Comparison of ENCODE assay signal across 9 cellular contexts in the genomic region with DNA sequence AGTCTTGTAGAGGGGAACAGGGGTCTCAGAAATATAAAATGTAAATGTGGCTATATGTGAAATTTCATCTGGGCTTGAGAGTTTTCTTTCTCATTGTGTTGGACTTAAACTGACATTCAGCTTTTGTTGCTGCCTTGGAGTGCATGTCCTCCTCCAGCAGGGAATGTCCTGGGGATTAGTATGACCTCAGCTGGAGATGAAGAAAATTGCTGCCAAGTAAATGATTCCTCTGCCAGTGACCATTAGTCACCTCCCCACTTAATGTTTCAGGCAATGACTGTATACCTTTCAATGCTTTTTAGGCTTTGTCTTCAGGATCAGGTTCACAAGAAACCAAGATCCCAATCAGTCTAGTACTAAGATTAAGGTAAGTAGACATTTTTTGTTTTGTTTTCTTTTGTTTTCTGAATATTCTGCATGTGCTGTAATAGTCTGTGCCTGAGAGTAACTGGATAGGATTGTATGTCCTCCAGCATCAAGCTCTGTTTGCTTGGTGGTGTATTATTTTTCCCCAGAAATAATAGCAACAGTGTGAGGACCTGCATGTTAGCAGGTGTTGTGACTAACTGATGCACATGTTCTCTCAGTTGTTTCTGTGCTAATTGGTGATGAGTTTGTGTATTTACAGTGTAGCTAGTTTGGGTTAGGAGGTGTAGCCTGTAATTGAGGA. TPM values are rescaled to one million over a fixed set of nuclear protein-coding genes. Genes with fewer than 3 reads are reported as not detected.
DNase-seq lines count a peak whose midpoint lies in the region; ATAC-seq, FAIRE-seq and TF ChIP-seq lines count a peak whose summit lies in the region.
"Had no signal": no experiment of that assay in that cellular context is flagged by ENCODE, and none has a peak within 500 bp of the region (broad histone marks: within the 10 kb centered on the region; RNA-seq: fewer than 3 reads in every experiment).

No MANE protein-coding gene starts in this region.

- no peaks in the 10 kb centered on the region for H3K9me1 ChIP-seq in endothelial cell of umbilical vein (replicated peaks; ENCODE audit: control insufficient read depth, extremely low read depth, insufficient read depth, low read length)

- no peak overlapping the region for H3K4me2 ChIP-seq in endothelial cell of umbilical vein (ENCODE audit: insufficient read depth, low read length)

- H3K9me3 ChIP-seq in endothelial cell of umbilical vein (replicated peaks; ENCODE audit: control insufficient read depth, insufficient read depth, low read length) (no peaks in the 10 kb centered on the region), mucosa of descending colon (no peaks in the 10 kb centered on the region)

- H3K4me1 ChIP-seq in endothelial cell of umbilical vein (ENCODE audit: control insufficient read depth, extremely low read depth, insufficient read depth, low read length) (no peaks in the 10 kb centered on the region), mucosa of descending colon (ENCODE audit: low read depth) (no peaks in the 10 kb centered on the region)
- H3K4me1 ChIP-seq: parathyroid adenoma had no signal

- no peak for TF ChIP-seq CTCF in Calu3 (IDR thresholded peaks at IDR 0.05; ENCODE audit: unreplicated experiment)
- TF ChIP-seq CTCF in endothelial cell of umbilical vein (IDR thresholded peaks at IDR 0.05; ENCODE audit: extremely low read depth in 1 of 2, insufficient read depth in 1 of 2, low read depth in 1 of 2, low read length in 2 of 2) = peak in 1 of 2 donors; percentile 13
- TF ChIP-seq CTCF in mucosa of descending colon (IDR thresholded peaks at IDR 0.05) = no peak
- no peak for TF ChIP-seq CTCF in CD14-positive monocyte (IDR thresholded peaks at IDR 0.05)

- intact Hi-C loops in Calu3 (cut with micrococcal nuclease; ENCODE audit: unreplicated experiment) (loop anchor here (1.0 to 5.0 kb wide), 3 partner anchors 80 to 130 kb away; partner anchors contain the start of gene OXSR1), endothelial cell of umbilical vein (cut with micrococcal nuclease) (loop anchor here (2.0 kb wide), 1 partner anchor 111 kb away; the partner anchor contains the start of gene ACAA1), mucosa of descending colon (cut with DNase I, micrococcal nuclease) (no loop called here), CD14-positive monocyte (cut with micrococcal nuclease) (no loop called here)

- no peaks in the 10 kb centered on the region for H3K79me2 ChIP-seq in endothelial cell of umbilical vein (ENCODE audit: control insufficient read depth, insufficient read depth, low read length)
- H3K79me2 ChIP-seq: parathyroid adenoma had no signal

- POLR2A ChIA-PET in endothelial cell of umbilical vein (lab: Charles Lee) = interaction anchor here (1.1 kb wide), 1 partner anchor 83 kb away, joined by 3 read pairs; the partner anchor contains the start of gene OXSR1

- BruUV-seq in Calu3 (replicated peaks; lab: Mats Ljungman, UMichigan) (no TSS peak), endothelial cell of umbilical vein (replicated peaks; lab: Mats Ljungman, UMichigan) (no TSS peak)

- CTCF ChIA-PET in Calu3 (lab: Charles Lee) = interaction anchor here (0.6 to 1.3 kb wide), 4 partner anchors 62 to 130 kb away, joined by 3 to 4 read pairs (median 4); no protein-coding TSS in a partner anchor
- CTCF ChIA-PET in endothelial cell of umbilical vein (lab: Charles Lee) = interaction anchor here (0.8 to 1.8 kb wide), 15 partner anchors 9 to 273 kb away, joined by 3 to 14 read pairs (median 5); partner anchors contain the start of genes ACAA1 and OXSR1

- DNase-seq in Calu3 (peak; percentile 15), NCI-H446 (lab: John Stamatoyannopoulos, UW) (peak; percentile 8 to 69), endothelial cell of umbilical vein (ENCODE audit: low read depth, low spot score) (peak; percentile 74), mucosa of descending colon (no peak), CD14-positive monocyte (ENCODE audit: low spot score) (no peak)
- no peak for DNase-seq in activated effector memory CD4-positive, alpha-beta T cell treated with anti-CD3 and anti-CD28 coated beads, Interleukin-2, amount 50 U/mL, for 16 hours

- H4K20me1 ChIP-seq in endothelial cell of umbilical vein (replicated peaks; ENCODE audit: control insufficient read depth, extremely low read depth, insufficient read depth, low read length) = no peaks in the 10 kb centered on the region

- H3K27ac ChIP-seq in endothelial cell of umbilical vein (ENCODE audit: insufficient read depth, low read depth, low read length) = no peak overlapping the region
- H3K27ac ChIP-seq: parathyroid adenoma had no signal

- H3K9me3 Mint-ChIP-seq in Calu3 (ENCODE audit: low read depth, unreplicated experiment) = no peaks in the 10 kb centered on the region
- no peaks in the 10 kb centered on the region for H3K9me3 Mint-ChIP-seq in stimulated activated memory B cell treated with anti-CD40 and anti-IgM and Interleukin-4, amounts not matched to agents 10 μg/mL and 1 μg/mL and 100 μg/mL, for 72 hours
- no peaks in the 10 kb centered on the region for H3K9me3 Mint-ChIP-seq in CD14-positive monocyte

- H3K4me1 Mint-ChIP-seq in Calu3 (ENCODE audit: low read depth, unreplicated experiment) (peaks cover 20% of the 10 kb centered on the region), CD14-positive monocyte (no peaks in the 10 kb centered on the region)
- H3K4me1 Mint-ChIP-seq in stimulated activated memory B cell treated with anti-CD40 and anti-IgM and Interleukin-4, amounts not matched to agents 10 μg/mL and 1 μg/mL and 100 μg/mL, for 72 hours = no peaks in the 10 kb centered on the region

- peak; percentile 69 for FAIRE-seq in endothelial cell of umbilical vein (lab: Jason Lieb, UNC)

- H3K27me3 ChIP-seq in endothelial cell of umbilical vein (ENCODE audit: control insufficient read depth in 2 of 2, insufficient read depth in 2 of 2, low read length in 2 of 2) = no peaks in the 10 kb centered on the region

- no peak for TF ChIP-seq POLR2A in endothelial cell of umbilical vein (IDR thresholded peaks at IDR 0.05; ENCODE audit: low read depth, low read length)

- H3K27me3 Mint-ChIP-seq in Calu3 (ENCODE audit: unreplicated experiment) = no peaks in the 10 kb centered on the region
- no peaks in the 10 kb centered on the region for H3K27me3 Mint-ChIP-seq in stimulated activated memory B cell treated with anti-CD40 and anti-IgM and Interleukin-4, amounts not matched to agents 10 μg/mL and 1 μg/mL and 100 μg/mL, for 72 hours
- no peaks in the 10 kb centered on the region for H3K27me3 Mint-ChIP-seq in CD14-positive monocyte (ENCODE audit: low read depth in 3 of 3)

- H3K36me3 ChIP-seq in endothelial cell of umbilical vein (ENCODE audit: control insufficient read depth in 2 of 2, extremely low read depth in 1 of 2, insufficient read depth in 2 of 2, low read length in 2 of 2) (peaks cover 7 to 17% of the 10 kb centered on the region in 2 experiments), mucosa of descending colon (ENCODE audit: low read depth) (peaks cover under 1% of the 10 kb centered on the region)

- H3K27ac Mint-ChIP-seq in Calu3 (ENCODE audit: unreplicated experiment) (peak overlapping the region; percentile 76), CD14-positive monocyte (peak overlapping the region in 1 of 7 donors; percentile 78)
- no peak overlapping the region for H3K27ac Mint-ChIP-seq in stimulated activated memory B cell treated with anti-CD40 and anti-IgM and Interleukin-4, amounts not matched to agents 10 μg/mL and 1 μg/mL and 100 μg/mL, for 72 hours

- H3K9ac ChIP-seq in endothelial cell of umbilical vein (replicated peaks; ENCODE audit: extremely low read depth, insufficient read depth, low read length) = no peak overlapping the region
- H3K9ac ChIP-seq: parathyroid adenoma had no signal

- no peak overlapping the region for H2AFZ ChIP-seq in endothelial cell of umbilical vein (ENCODE audit: low read depth, low read length)
- H2AFZ ChIP-seq: parathyroid adenoma had no signal

- H3K4me3 ChIP-seq in endothelial cell of umbilical vein (replicated peaks in 1 of 3; ENCODE audit: insufficient read depth in 1 of 3, low read depth in 1 of 3, low read length in 3 of 3) (no peak overlapping the region), mucosa of descending colon (no peak overlapping the region)

- H3K36me3 Mint-ChIP-seq in Calu3 (ENCODE audit: insufficient read depth, unreplicated experiment) (peaks cover 17% of the 10 kb centered on the region), CD14-positive monocyte (peaks cover 81 to 87% of the 10 kb centered on the region in 2 donors)
- H3K36me3 Mint-ChIP-seq in stimulated activated memory B cell treated with anti-CD40 and anti-IgM and Interleukin-4, amounts not matched to agents 10 μg/mL and 1 μg/mL and 100 μg/mL, for 72 hours = peaks cover 66% of the 10 kb centered on the region

- ATAC-seq in mucosa of descending colon = peak; percentile 51
- ATAC-seq in stimulated activated memory B cell treated with anti-CD40 and anti-IgM and Interleukin-4, amounts not matched to agents 10 μg/mL and 1 μg/mL and 100 μg/mL, for 72 hours = no peak
- ATAC-seq in HG02798 (IDR thresholded peaks at IDR 0.05; ENCODE audit: poor library complexity, unreplicated experiment) = no peak

- dilution Hi-C loops in endothelial cell of umbilical vein (cut with MboI; ENCODE audit: extremely low pct_ligation_motif_present, low sequenced_read_pairs) = no loop called here

- H3K4me3 Mint-ChIP-seq in Calu3 (ENCODE audit: low read depth, unreplicated experiment) = no peak overlapping the region
- no peak overlapping the region for H3K4me3 Mint-ChIP-seq in stimulated activated memory B cell treated with anti-CD40 and anti-IgM and Interleukin-4, amounts not matched to agents 10 μg/mL and 1 μg/mL and 100 μg/mL, for 72 hours
- no peak overlapping the region for H3K4me3 Mint-ChIP-seq in CD14-positive monocyte

RNA-seq across cellular contexts. Expression of gene SLC22A13, which starts 18.1 kb away (rescaled TPM):
- total RNA-seq in Calu3 (2022) (3.2 and 3.5 TPM in 2 replicates), endothelial cell of umbilical vein (0.44 and 0.53 TPM in 2 replicates), mucosa of descending colon (under 1 TPM; 0.51 to 0.84 (median 0.70) TPM)
- polyA plus RNA-seq in endothelial cell of umbilical vein (0.11 and 0.13 TPM in 2 replicates), CD14-positive monocyte (not detected)
- polyA plus RNA-seq in endothelial cell of umbilical vein (2011; cell fraction: cytosol; rRNA removed) = 0.04 TPM in 1 of 2 replicates, not detected in the other
- polyA plus RNA-seq in endothelial cell of umbilical vein (2011; cell fraction: nucleus; rRNA removed) = 0.71 and 1.3 TPM in 2 replicates
- polyA plus RNA-seq in endothelial cell of umbilical vein (2012) = not detected in 2 replicates
- polyA minus RNA-seq in endothelial cell of umbilical vein = 0.56 and 1.9 TPM in 2 replicates
- polyA minus RNA-seq in endothelial cell of umbilical vein (2011; cell fraction: cytosol; rRNA and poly(A)+ RNA removed) = not detected
- 1.7 and 1.8 TPM in 2 replicates for polyA minus RNA-seq in endothelial cell of umbilical vein (2011; cell fraction: nucleus; rRNA and poly(A)+ RNA removed)

RNA-seq across cellular contexts. Expression of gene SLC22A14, which starts 34.6 kb away (rescaled TPM):
- total RNA-seq in Calu3 (2022) = 1.8 and 2.1 TPM in 2 replicates
- total RNA-seq in endothelial cell of umbilical vein = not detected in 2 replicates
- polyA plus RNA-seq in endothelial cell of umbilical vein = 0.10 TPM in 1 of 2 replicates, not detected in the other
- 0.03 TPM in 1 of 2 replicates, not detected in the other for polyA plus RNA-seq in endothelial cell of umbilical vein (2011; cell fraction: cytosol; rRNA removed)
- polyA plus RNA-seq in endothelial cell of umbilical vein (2011; cell fraction: nucleus; rRNA removed) = 0.21 and 0.24 TPM in 2 replicates
- polyA plus RNA-seq in endothelial cell of umbilical vein (2012) = not detected in 2 replicates
- 0.42 TPM in 1 of 2 replicates, not detected in the other for polyA minus RNA-seq in endothelial cell of umbilical vein
- polyA minus RNA-seq in endothelial cell of umbilical vein (2011; cell fraction: cytosol; rRNA and poly(A)+ RNA removed) = not detected
- 0.29 TPM in 1 of 2 replicates, not detected in the other for polyA minus RNA-seq in endothelial cell of umbilical vein (2011; cell fraction: nucleus; rRNA and poly(A)+ RNA removed)
- under 1 TPM in 2 of 3 donors, not detected in 1; 0.12 to 0.16 TPM for total RNA-seq in mucosa of descending colon
- not detected for polyA plus RNA-seq in CD14-positive monocyte

Comparison
In these comparisons a context has a peak if more than half of its experiments do, and no peak if none do; other contexts are left out.
1. DNase-seq: peak in Calu3 (single experiment), NCI-H446 (2 of 2) and endothelial cell of umbilical vein (single experiment); none in mucosa of descending colon (0 of 3), activated effector memory CD4-positive, alpha-beta T cell treated with anti-CD3 and anti-CD28 coated beads, Interleukin-2, amount 50 U/mL, for 16 hours (single experiment) and CD14-positive monocyte (single experiment).
2. intact Hi-C loops: an anchor here in Calu3 (1.0 to 5.0 kb wide) and endothelial cell of umbilical vein (2.0 kb wide); none called in mucosa of descending colon and CD14-positive monocyte.